9 cellular contexts compared by ENCODE assay signal in genomic region chr22:46613606-46613997, GRCh38.
DNase-seq lines count a peak whose midpoint lies in the region; ATAC-seq lines count a peak whose summit lies in the region.
"Had no signal": no experiment of that assay in that cellular context is flagged by ENCODE, and none has a peak within 500 bp of the region (broad histone marks: within the 10 kb centered on the region; RNA-seq: fewer than 3 reads in every experiment).

No MANE protein-coding gene starts in this region.

- H3K9ac ChIP-seq in BLaER1 treated with 17β-estradiol and CSF1 and Interleukin-3, amounts not matched to agents 10 nM and 100 nM = peak overlapping the region in 10 of 11 experiments; percentile 26 to 76 (median 64); a peak in 19 of 22 replicates

- peak overlapping the region; percentile 86 to 99 (median 96) for H3K4me2 ChIP-seq in BLaER1 treated with 17β-estradiol and CSF1 and Interleukin-3, amounts not matched to agents 10 nM and 100 nM

- H3K27me3 ChIP-seq in BLaER1 treated with 17β-estradiol and CSF1 and Interleukin-3, amounts not matched to agents 10 nM and 100 nM = peaks cover 0 to 42% (median 0%) of the 10 kb centered on the region in 11 experiments; a peak in 8 of 22 replicates

- H3K27ac ChIP-seq in BLaER1 treated with 17β-estradiol and CSF1 and Interleukin-3, amounts not matched to agents 10 nM and 100 nM = peak overlapping the region in 9 of 11 experiments; percentile 26 to 69 (median 64); a peak in 17 of 22 replicates

- ATAC-seq in HG03103 (IDR thresholded peaks at IDR 0.05; ENCODE audit: low read depth, unreplicated experiment) (peak; percentile 45), memory B cell (ENCODE audit: low read depth) (peak; percentile 27), HG03354 (IDR thresholded peaks at IDR 0.05; ENCODE audit: poor library complexity, severe bottlenecking, unreplicated experiment) (no peak), GM19035 (IDR thresholded peaks at IDR 0.05; ENCODE audit: unreplicated experiment) (no peak)

- H3K27ac Mint-ChIP-seq in activated naive CD4-positive, alpha-beta T cell treated with anti-CD3 and anti-CD28 coated beads, Interleukin-2, amount 50 U/mL, for 24 hours = peak overlapping the region; percentile 87
- H3K27ac Mint-ChIP-seq in memory B cell = peak overlapping the region; percentile 83

- no peaks in the 10 kb centered on the region for H3K27me3 Mint-ChIP-seq in activated naive CD4-positive, alpha-beta T cell treated with anti-CD3 and anti-CD28 coated beads, Interleukin-2, amount 50 U/mL, for 24 hours
- no peaks in the 10 kb centered on the region for H3K27me3 Mint-ChIP-seq in memory B cell

- no peaks in the 10 kb centered on the region for H3K36me3 ChIP-seq in BLaER1 treated with 17β-estradiol and CSF1 and Interleukin-3, amounts not matched to agents 10 nM and 100 nM

- DNase-seq in memory B cell (ENCODE audit: low spot score in 2 of 2) (no peak), NCI-H128 (lab: John Stamatoyannopoulos, UW; ENCODE audit: unreplicated experiment) (no peak), COLO829 (ENCODE audit: low spot score) (no peak)
- DNase-seq: NCI-H446 had no signal

- no peaks in the 10 kb centered on the region for H3K36me3 Mint-ChIP-seq in activated naive CD4-positive, alpha-beta T cell treated with anti-CD3 and anti-CD28 coated beads, Interleukin-2, amount 50 U/mL, for 24 hours
- H3K36me3 Mint-ChIP-seq in memory B cell = no peaks in the 10 kb centered on the region

- H3K9me3 Mint-ChIP-seq in activated naive CD4-positive, alpha-beta T cell treated with anti-CD3 and anti-CD28 coated beads, Interleukin-2, amount 50 U/mL, for 24 hours = no peaks in the 10 kb centered on the region
- H3K9me3 Mint-ChIP-seq in memory B cell = no peaks in the 10 kb centered on the region

- H3K4me1 ChIP-seq in BLaER1 treated with 17β-estradiol and CSF1 and Interleukin-3, amounts not matched to agents 10 nM and 100 nM = peaks cover 58 to 80% (median 77%) of the 10 kb centered on the region in 10 experiments

- peaks cover 6 to 87% (median 55%) of the 10 kb centered on the region in 11 experiments; a peak in 19 of 22 replicates for H4K20me1 ChIP-seq in BLaER1 treated with 17β-estradiol and CSF1 and Interleukin-3, amounts not matched to agents 10 nM and 100 nM

- peak overlapping the region; percentile 9 to 59 (median 46); a peak in 19 of 20 replicates for H3K4me3 ChIP-seq in BLaER1 treated with 17β-estradiol and CSF1 and Interleukin-3, amounts not matched to agents 10 nM and 100 nM

- peak overlapping the region; percentile 93 for H3K4me3 Mint-ChIP-seq in activated naive CD4-positive, alpha-beta T cell treated with anti-CD3 and anti-CD28 coated beads, Interleukin-2, amount 50 U/mL, for 24 hours
- peak overlapping the region; percentile 94 for H3K4me3 Mint-ChIP-seq in memory B cell

- H3K9me3 ChIP-seq in BLaER1 treated with 17β-estradiol and CSF1 and Interleukin-3, amounts not matched to agents 10 nM and 100 nM (replicated peaks in 1 of 11) = peaks cover 0 to 5% (median 0%) of the 10 kb centered on the region in 11 experiments; a peak in 5 of 22 replicates

- peaks cover 25% of the 10 kb centered on the region for H3K4me1 Mint-ChIP-seq in activated naive CD4-positive, alpha-beta T cell treated with anti-CD3 and anti-CD28 coated beads, Interleukin-2, amount 50 U/mL, for 24 hours
- H3K4me1 Mint-ChIP-seq in memory B cell = peaks cover 30% of the 10 kb centered on the region

Comparison
In these comparisons a context has a peak if more than half of its experiments do, and no peak if none do; other contexts are left out.
1. ATAC-seq: peak in HG03103 (single experiment) and memory B cell (single experiment); none in HG03354 (single experiment) and GM19035 (single experiment).